ENCODE assay signal across 8 cellular contexts in genomic region chr10:110860576-110861241, GRCh38. TPM values are rescaled to one million over a fixed set of nuclear protein-coding genes. Genes with fewer than 3 reads are reported as not detected.
DNase-seq lines count a peak whose midpoint lies in the region; ATAC-seq and TF ChIP-seq lines count a peak whose summit lies in the region.

No MANE protein-coding gene starts in this region.

- H3K27me3 ChIP-seq in OCI-LY1 (ENCODE audit: insufficient read depth, low read length) (no peaks in the 10 kb centered on the region), skeletal muscle tissue (ENCODE audit: control insufficient read depth in 3 of 3, insufficient read depth in 3 of 3, low read length in 3 of 3) (no peaks in the 10 kb centered on the region)

- no peak for TF ChIP-seq CTCF in OCI-LY1 (IDR thresholded peaks at IDR 0.05; ENCODE audit: low read length)

- H3F3A ChIP-seq in OCI-LY1 (ENCODE audit: insufficient read depth, low read length), result peaks cover 9% of the 10 kb centered on the region; the same call in 1 of the 2 replicates

- peak overlapping the region; percentile 97 for H3K27ac Mint-ChIP-seq in central memory CD8-positive, alpha-beta T cell (ENCODE audit: low read depth)

- H3K4me1 Mint-ChIP-seq in central memory CD8-positive, alpha-beta T cell, result peaks cover 79% of the 10 kb centered on the region

- H3K27ac ChIP-seq in OCI-LY1 (ENCODE audit: low read depth, low read length, poor library complexity, severe bottlenecking) (peak overlapping the region; percentile 99), skeletal muscle tissue (ENCODE audit: low read depth, low read length) (peak overlapping the region; percentile 75)

- no peaks in the 10 kb centered on the region for H3K27me3 Mint-ChIP-seq in central memory CD8-positive, alpha-beta T cell

- no peaks in the 10 kb centered on the region for H3K9me2 ChIP-seq in OCI-LY1 (ENCODE audit: low read depth, low read length)

- peaks cover 10% of the 10 kb centered on the region for H3K36me3 Mint-ChIP-seq in central memory CD8-positive, alpha-beta T cell (ENCODE audit: insufficient read depth)

- peak overlapping the region; percentile 54 for H3K4me3 Mint-ChIP-seq in central memory CD8-positive, alpha-beta T cell

- H3K36me3 ChIP-seq in OCI-LY1 (ENCODE audit: insufficient read depth, low read length), result no peaks in the 10 kb centered on the region
- no peaks in the 10 kb centered on the region for H3K36me3 ChIP-seq in skeletal muscle tissue (ENCODE audit: control insufficient read depth in 3 of 3, insufficient read depth in 3 of 3, low read length in 3 of 3)

- H3K79me2 ChIP-seq in OCI-LY1 (ENCODE audit: insufficient read depth, low read length), result no peaks in the 10 kb centered on the region

- H4K20me1 ChIP-seq in OCI-LY1 (ENCODE audit: insufficient read depth, low read length), result no peaks in the 10 kb centered on the region

- H3K9me3 ChIP-seq in OCI-LY1 (ENCODE audit: low read length) (no peaks in the 10 kb centered on the region), skeletal muscle tissue (ENCODE audit: control insufficient read depth in 3 of 3, low read length in 3 of 3) (no peaks in the 10 kb centered on the region)

- DNase-seq in central memory CD8-positive, alpha-beta T cell (ENCODE audit: low spot score in 2 of 2), result peak; percentile 40 to 73
- DNase-seq in AG20443 (ENCODE audit: low spot score), result no peak
- no peak for DNase-seq in HuH-7 (ENCODE audit: low spot score)
- DNase-seq in NCI-H524 treated with DMSO at 0.1 percent for 48 hours (lab: John Stamatoyannopoulos, UW), result no peak

- no peaks in the 10 kb centered on the region for H3K9me3 Mint-ChIP-seq in central memory CD8-positive, alpha-beta T cell

- H3K4me1 ChIP-seq in OCI-LY1 (ENCODE audit: insufficient read depth, low read length, severe bottlenecking) (peaks cover 83% of the 10 kb centered on the region), skeletal muscle tissue (ENCODE audit: control insufficient read depth in 3 of 3, insufficient read depth in 3 of 3, low read length in 3 of 3) (peaks cover 21 to 32% (median 26%) of the 10 kb centered on the region in 3 donors)

- peak; percentile 64 for ATAC-seq in GM18867 (IDR thresholded peaks at IDR 0.05; ENCODE audit: unreplicated experiment)
- peak; percentile 39 for ATAC-seq in HG02571 (IDR thresholded peaks at IDR 0.05; ENCODE audit: unreplicated experiment)
- ATAC-seq in central memory CD8-positive, alpha-beta T cell (replicated peaks; ENCODE audit: extremely low read depth, poor library complexity, severe bottlenecking), result peak; percentile 80

- peak overlapping the region; percentile 66 for H3K4me2 ChIP-seq in OCI-LY1 (ENCODE audit: low read length)

- peak overlapping the region; percentile 35 for H3K4me3 ChIP-seq in OCI-LY1 (ENCODE audit: low read depth, low read length, poor library complexity, severe bottlenecking)
- H3K4me3 ChIP-seq in skeletal muscle tissue (ENCODE audit: low read length in 3 of 3), result no peak overlapping the region

- H3K9ac ChIP-seq in OCI-LY1 (ENCODE audit: low read length), result peak overlapping the region; percentile 66
- H3K9ac ChIP-seq in skeletal muscle tissue (ENCODE audit: low read depth in 1 of 3, low read length in 3 of 3), result peak overlapping the region in 2 of 3 donors; percentile 18 to 25

- no peak overlapping the region for H2AFZ ChIP-seq in OCI-LY1 (ENCODE audit: low read length)

RNA-seq across cellular contexts. Expression of gene PDCD4, which starts 11.0 kb away (rescaled TPM):
- 90.3 TPM for total RNA-seq in skeletal muscle tissue

RNA-seq across cellular contexts. Expression of gene BBIP1, which starts 58.3 kb away (rescaled TPM):
- 6.3 TPM for total RNA-seq in skeletal muscle tissue

RNA-seq across cellular contexts. Expression of gene SHOC2, which starts 58.7 kb away (rescaled TPM):
- 47.5 TPM for total RNA-seq in skeletal muscle tissue

Comparison
In these comparisons a context has a peak if more than half of its experiments do, and no peak if none do; other contexts are left out.
1. DNase-seq: peak in central memory CD8-positive, alpha-beta T cell (2 of 2); none in AG20443 (single experiment), HuH-7 (single experiment) and NCI-H524 treated with DMSO at 0.1 percent for 48 hours (single experiment).
2. Peak in every context shown above with its lines, with median percentiles within 50 percentile points of each other: ATAC-seq.